ENCODE assay signal across 19 cellular contexts in the genomic region with DNA sequence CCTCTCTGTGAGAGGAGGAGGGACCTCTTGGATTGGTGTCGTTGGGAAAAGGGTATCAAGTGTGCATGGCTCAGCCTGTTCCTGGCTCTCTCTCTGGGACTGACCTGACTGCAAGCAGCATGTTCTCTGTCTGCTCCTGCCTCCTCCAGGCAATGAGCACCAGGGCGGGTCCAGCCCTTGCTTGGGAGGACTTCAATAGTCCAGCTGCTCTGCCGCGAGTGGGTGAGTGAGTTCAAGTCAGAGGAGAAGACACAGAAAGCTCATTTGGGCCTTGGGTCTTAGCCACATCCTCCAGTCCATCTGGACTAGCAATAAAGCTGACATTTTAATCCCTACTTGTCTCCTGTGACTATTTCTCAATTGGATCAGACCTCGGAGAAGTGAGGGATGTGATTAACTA. TPM values are rescaled to one million over a fixed set of nuclear protein-coding genes. Genes with fewer than 3 reads are reported as not detected.
DNase-seq lines count a peak whose midpoint lies in the region; ATAC-seq, FAIRE-seq and TF ChIP-seq lines count a peak whose summit lies in the region.
"Had no signal": no experiment of that assay in that cellular context is flagged by ENCODE, and none has a peak within 500 bp of the region (broad histone marks: within the 10 kb centered on the region; RNA-seq: fewer than 3 reads in every experiment).

No MANE protein-coding gene starts in this region.

- WGBS in suprapubic skin = 47% methylated on average over 4 of the region's 5 CpGs

- intact Hi-C loops in A673 (cut with micrococcal nuclease; ENCODE audit: unreplicated experiment) = no loop called here

- no peak overlapping the region for H2AFZ ChIP-seq in keratinocyte (ENCODE audit: control insufficient read depth, low read length)

- H3K4me2 ChIP-seq in keratinocyte (ENCODE audit: control insufficient read depth, extremely low read depth, insufficient read depth, low read depth, low read length) = no peak overlapping the region

- POLR2A ChIA-PET in A673 (lab: Charles Lee; ENCODE audit: low non-redundant PET) = no interaction called here

- H3K27ac ChIP-seq in keratinocyte (ENCODE audit: control insufficient read depth, insufficient read depth, low read length) (no peak overlapping the region), suprapubic skin (no peak overlapping the region), A673 (ENCODE audit: low read depth, low read length, poor library complexity, severe bottlenecking) (no peak overlapping the region)

- DNase-seq in activated effector memory CD4-positive, alpha-beta T cell treated with anti-CD3 and anti-CD28 coated beads, Interleukin-2, amount 50 U/mL, for 16 hours = peak; percentile 33
- DNase-seq in activated effector memory CD4-positive, alpha-beta T cell treated with Interleukin-2 at 50 U/mL for 16 hours = no peak
- DNase-seq in amniotic epithelial cell (ENCODE audit: low read depth) (peak; percentile 78), keratinocyte (ENCODE audit: low read depth, low spot score) (no peak), suprapubic skin (ENCODE audit: low spot score in 2 of 2) (peak; percentile 65 to 83), NCI-H2227 (lab: John Stamatoyannopoulos, UW; ENCODE audit: unreplicated experiment) (no peak), A673 (ENCODE audit: low spot score) (no peak)
- DNase-seq: activated naive CD8-positive, alpha-beta T cell treated with anti-CD3 and anti-CD28 coated beads, Interleukin-2, amount 50 U/mL, for 24 hours; cerebellar nuclear complex; hippocampal formation; naive thymus-derived CD4-positive, alpha-beta T cell; retina; stimulated activated CD4-positive, alpha-beta T cell treated with anti-CD3 and anti-CD28 coated beads, Interleukin-4, amount 100 ng/mL, for 4 hours had no signal

- H3K4me1 ChIP-seq in keratinocyte (ENCODE audit: control insufficient read depth, extremely low read depth, insufficient read depth, low read length) (peaks cover 49% of the 10 kb centered on the region), suprapubic skin (peaks cover 35% of the 10 kb centered on the region), A673 (ENCODE audit: insufficient read depth, low read length, poor library complexity, severe bottlenecking) (no peaks in the 10 kb centered on the region)

- FAIRE-seq in keratinocyte (lab: Jason Lieb, UNC) = peak; percentile 46
- FAIRE-seq: endothelial cell of umbilical vein, urothelium cell line had no signal

- TF ChIP-seq CTCF in keratinocyte (optimal IDR thresholded peaks at IDR 0.05 in 1 of 3, IDR thresholded peaks at IDR 0.05 in 1 of 3, conservative IDR thresholded peaks at IDR 0.05 in 1 of 3; ENCODE audit: extremely low read depth in 1 of 3, insufficient read depth in 2 of 3, low read length in 3 of 3) (peak in 1 of 3 experiments; percentile 32), suprapubic skin (IDR thresholded peaks at IDR 0.05) (no peak), A673 (conservative IDR thresholded peaks at IDR 0.05; ENCODE audit: low read depth, low read length) (no peak)

- dilution Hi-C loops in keratinocyte (cut with MboI; ENCODE audit: extremely low pct_ligation_motif_present, low sequenced_read_pairs) = no loop called here

- BruUV-seq in A673 (replicated peaks; lab: Mats Ljungman, UMichigan) = no TSS peak

- H3K36me3 ChIP-seq in keratinocyte (ENCODE audit: control insufficient read depth in 2 of 2, extremely low read depth in 1 of 2, insufficient read depth in 2 of 2, low read length in 2 of 2) (peaks cover 8 to 17% of the 10 kb centered on the region in 2 experiments), suprapubic skin (no peaks in the 10 kb centered on the region), A673 (ENCODE audit: insufficient read depth, low read length, poor library complexity, severe bottlenecking) (no peaks in the 10 kb centered on the region)

- no peak overlapping the region for H3K9ac ChIP-seq in keratinocyte (ENCODE audit: control insufficient read depth, extremely low read depth, insufficient read depth, low read length)

- H3K4me3 ChIP-seq in keratinocyte (ENCODE audit: control insufficient read depth in 2 of 3, extremely low read depth in 1 of 3, insufficient read depth in 2 of 3, low read depth in 1 of 3, low read length in 3 of 3) (no peak overlapping the region), suprapubic skin (no peak overlapping the region), A673 (ENCODE audit: low read depth, low read length, poor library complexity, severe bottlenecking) (no peak overlapping the region)

- no peak for ATAC-seq in HG02610 (IDR thresholded peaks at IDR 0.05; ENCODE audit: unreplicated experiment)
- ATAC-seq: activated naive CD8-positive, alpha-beta T cell treated with anti-CD3 and anti-CD28 coated beads, Interleukin-2, amount 50 U/mL, for 24 hours; left lobe of liver; naive thymus-derived CD4-positive, alpha-beta T cell; SK-N-SH treated with all-trans-retinoic acid at 6 μM for 48 hours; stimulated activated effector memory CD8-positive, alpha-beta T cell treated with anti-CD3 and anti-CD28 coated beads, Interleukin-12 subunit alpha, Interleukin-12 subunit beta, amount 100 ng/mL, for 72 hours had no signal

- no peaks in the 10 kb centered on the region for H4K20me1 ChIP-seq in keratinocyte (ENCODE audit: control insufficient read depth, extremely low read depth, insufficient read depth, low read length)

- H3K9me3 ChIP-seq in keratinocyte (ENCODE audit: control insufficient read depth, low read depth, low read length) (no peaks in the 10 kb centered on the region), suprapubic skin (no peaks in the 10 kb centered on the region), A673 (ENCODE audit: low read depth, low read length, poor library complexity, severe bottlenecking) (no peaks in the 10 kb centered on the region)

- no peak for TF ChIP-seq EP300 in suprapubic skin (IDR thresholded peaks at IDR 0.05)

- no peaks in the 10 kb centered on the region for H3K9me1 ChIP-seq in keratinocyte (ENCODE audit: control insufficient read depth, extremely low read depth, insufficient read depth, low read length)

- H3K79me2 ChIP-seq in keratinocyte (ENCODE audit: control insufficient read depth, insufficient read depth, low read length) = peaks cover 3% of the 10 kb centered on the region

- CTCF ChIA-PET in A673 (lab: Charles Lee) = no interaction called here

- TF ChIP-seq POLR2A in suprapubic skin (IDR thresholded peaks at IDR 0.05) = no peak

- H3K27me3 ChIP-seq in keratinocyte (ENCODE audit: control insufficient read depth, extremely low read depth, insufficient read depth, low read length) = no peaks in the 10 kb centered on the region
- no peaks in the 10 kb centered on the region for H3K27me3 ChIP-seq in suprapubic skin
- H3K27me3 ChIP-seq in A673 (replicated peaks; ENCODE audit: insufficient read depth, low read depth, low read length, poor library complexity) = no peaks in the 10 kb centered on the region

RNA-seq across cellular contexts. Expression of gene TNS4, which starts 25.2 kb away (rescaled TPM):
- 129 to 171 TPM (median 160 TPM) in 3 replicates for polyA plus RNA-seq in keratinocyte
- 182 TPM for polyA plus RNA-seq in keratinocyte (2011; ENCODE audit: low read depth)
- polyA plus RNA-seq in keratinocyte (2011; cell fraction: cytosol; rRNA removed) = 162 and 255 TPM in 2 replicates
- 758 and 1,104 TPM in 2 replicates for polyA plus RNA-seq in keratinocyte (2011; cell fraction: nucleus; rRNA removed)
- 221 and 630 TPM in 2 replicates for polyA plus RNA-seq in keratinocyte (2012; ENCODE audit: low replicate concordance)
- 229 to 1,669 TPM (median 398 TPM) in 3 replicates for polyA minus RNA-seq in keratinocyte
- 367 TPM for polyA minus RNA-seq in keratinocyte (2011; cell fraction: cytosol; rRNA and poly(A)+ RNA removed)
- 523 and 706 TPM in 2 replicates for polyA minus RNA-seq in keratinocyte (2011; cell fraction: nucleus; rRNA and poly(A)+ RNA removed)
- total RNA-seq in suprapubic skin (1,000 to 10,000 TPM in 2 of 4 donors, 100 to 1,000 TPM in 2; 730 to 1,745 (median 1,078) TPM), A673 (2021) (not detected in 2 replicates)
- total RNA-seq: endothelial cell of umbilical vein had no signal
- polyA plus RNA-seq: endothelial cell of umbilical vein; naive thymus-derived CD4-positive, alpha-beta T cell had no signal

RNA-seq across cellular contexts. Expression of gene CCR7, which starts 38.6 kb away (rescaled TPM):
- 0.06 to 0.63 TPM (median 0.16 TPM) in 3 replicates for polyA plus RNA-seq in keratinocyte
- polyA plus RNA-seq in keratinocyte (2011; ENCODE audit: low read depth) = not detected
- polyA plus RNA-seq in keratinocyte (2011; cell fraction: cytosol; rRNA removed) = 0.04 TPM in 1 of 2 replicates, not detected in the other
- polyA plus RNA-seq in keratinocyte (2011; cell fraction: nucleus; rRNA removed) = 0.31 TPM in 1 of 2 replicates, not detected in the other
- 0.05 and 0.16 TPM in 2 replicates for polyA plus RNA-seq in keratinocyte (2012; ENCODE audit: low replicate concordance)
- 0.33 TPM in 1 of 3 replicates, not detected in the others for polyA minus RNA-seq in keratinocyte
- not detected for polyA minus RNA-seq in keratinocyte (2011; cell fraction: cytosol; rRNA and poly(A)+ RNA removed)
- not detected in 2 replicates for polyA minus RNA-seq in keratinocyte (2011; cell fraction: nucleus; rRNA and poly(A)+ RNA removed)
- total RNA-seq in suprapubic skin = 1 to 10 TPM in 1 of 4 donors, not detected in 3; 1.2 TPM
- total RNA-seq in A673 (2021) = 0.30 and 0.55 TPM in 2 replicates
- total RNA-seq: endothelial cell of umbilical vein had no signal

Comparison
In these comparisons a context has a peak if more than half of its experiments do, and no peak if none do; other contexts are left out.
1. DNase-seq: peak in activated effector memory CD4-positive, alpha-beta T cell treated with anti-CD3 and anti-CD28 coated beads, Interleukin-2, amount 50 U/mL, for 16 hours (single experiment), amniotic epithelial cell (single experiment) and suprapubic skin (2 of 2); none in activated effector memory CD4-positive, alpha-beta T cell treated with Interleukin-2 at 50 U/mL for 16 hours (single experiment), keratinocyte (single experiment), NCI-H2227 (single experiment) and A673 (single experiment).
2. RNA of gene TNS4, which starts 25.2 kb away (total RNA-seq): 730 to 1,745 TPM in suprapubic skin; not detected in A673; every median in the first group is over 100 times any median in the second.